ENCODE assay signal across 9 cellular contexts in genomic region chr3:40780341-40780800, GRCh38.
A peak's percentile ranks its signal among the peaks of the same experiment; 100 is the strongest.
DNase-seq lines count a peak whose midpoint lies in the region; ATAC-seq and TF ChIP-seq lines count a peak whose summit lies in the region.
"Had no signal": no experiment of that assay in that cellular context is flagged by ENCODE, and none has a peak within 500 bp of the region (broad histone marks: within the 10 kb centered on the region; RNA-seq: fewer than 3 reads in every experiment).

No MANE protein-coding gene starts in this region.

- DNase-seq in NCI-H187 treated with DMSO at 0.1 percent for 48 hours (lab: John Stamatoyannopoulos, UW): peak; percentile 1
- peak; percentile 87 for DNase-seq in coronary artery (ENCODE audit: low spot score)
- peak; percentile 72 to 92 for DNase-seq in lower leg skin (ENCODE audit: low spot score in 2 of 2)
- no peak for DNase-seq in activated T-helper 1 cell treated with anti-CD3 and anti-CD28 coated beads, Interleukin-12 subunit alpha, Interleukin-12 subunit beta, Interleukin-2, Interleukin-4 antibody, amounts not matched to agents 30 ng/mL and 10 ng/mL and 1 ng/mL, durations not matched to agents 14 hours and 24 hours and 36 hours (ENCODE audit: low spot score)
- DNase-seq in activated naive CD4-positive, alpha-beta T cell treated with anti-CD3 and anti-CD28 coated beads for 36 hours: no peak
- DNase-seq in SKM-1 (lab: John Stamatoyannopoulos, UW; ENCODE audit: unreplicated experiment): no peak

- H3K4me3 Mint-ChIP-seq in activated T-helper 1 cell treated with anti-CD3 and anti-CD28 coated beads, Interleukin-12 subunit alpha, Interleukin-12 subunit beta, Interleukin-2, Interleukin-4 antibody, amounts not matched to agents 30 ng/mL and 10 ng/mL and 1 ng/mL, durations not matched to agents 14 hours and 24 hours and 36 hours: no peak overlapping the region
- H3K4me3 Mint-ChIP-seq in activated naive CD4-positive, alpha-beta T cell treated with anti-CD3 and anti-CD28 coated beads for 36 hours: no peak overlapping the region

- peaks cover 5% of the 10 kb centered on the region for H3K27me3 Mint-ChIP-seq in activated T-helper 1 cell treated with anti-CD3 and anti-CD28 coated beads, Interleukin-12 subunit alpha, Interleukin-12 subunit beta, Interleukin-2, Interleukin-4 antibody, amounts not matched to agents 30 ng/mL and 10 ng/mL and 1 ng/mL, durations not matched to agents 14 hours and 24 hours and 36 hours (ENCODE audit: insufficient read depth)
- H3K27me3 Mint-ChIP-seq in activated naive CD4-positive, alpha-beta T cell treated with anti-CD3 and anti-CD28 coated beads for 36 hours (ENCODE audit: low read depth): peaks cover 15% of the 10 kb centered on the region

- H3K9me3 ChIP-seq in subcutaneous abdominal adipose tissue (ENCODE audit: control insufficient read depth in 5 of 5, low read length in 5 of 5): no peaks in the 10 kb centered on the region

- intact Hi-C loops in lower leg skin (cut with DNase I; ENCODE audit: low total_unique reads): no loop called here
- intact Hi-C loops in activated T-helper 1 cell treated with anti-CD3 and anti-CD28 coated beads, Interleukin-12 subunit alpha, Interleukin-12 subunit beta, Interleukin-2, Interleukin-4 antibody, amounts not matched to agents 30 ng/mL and 10 ng/mL and 1 ng/mL, durations not matched to agents 14 hours and 24 hours and 36 hours (cut with micrococcal nuclease): no loop called here
- intact Hi-C loops in activated naive CD4-positive, alpha-beta T cell treated with anti-CD3 and anti-CD28 coated beads for 36 hours (cut with micrococcal nuclease): no loop called here

- H3K4me1 Mint-ChIP-seq in activated T-helper 1 cell treated with anti-CD3 and anti-CD28 coated beads, Interleukin-12 subunit alpha, Interleukin-12 subunit beta, Interleukin-2, Interleukin-4 antibody, amounts not matched to agents 30 ng/mL and 10 ng/mL and 1 ng/mL, durations not matched to agents 14 hours and 24 hours and 36 hours (ENCODE audit: low read depth): no peaks in the 10 kb centered on the region
- no peaks in the 10 kb centered on the region for H3K4me1 Mint-ChIP-seq in activated naive CD4-positive, alpha-beta T cell treated with anti-CD3 and anti-CD28 coated beads for 36 hours (ENCODE audit: low read depth)

- H3K27ac Mint-ChIP-seq in activated T-helper 1 cell treated with anti-CD3 and anti-CD28 coated beads, Interleukin-12 subunit alpha, Interleukin-12 subunit beta, Interleukin-2, Interleukin-4 antibody, amounts not matched to agents 30 ng/mL and 10 ng/mL and 1 ng/mL, durations not matched to agents 14 hours and 24 hours and 36 hours: no peak overlapping the region
- H3K27ac Mint-ChIP-seq in activated naive CD4-positive, alpha-beta T cell treated with anti-CD3 and anti-CD28 coated beads for 36 hours: no peak overlapping the region

- no peak for TF ChIP-seq POLR2A in lower leg skin (IDR thresholded peaks at IDR 0.05)

- no peak for ATAC-seq in HG02970 (IDR thresholded peaks at IDR 0.05; ENCODE audit: low FRiP score, unreplicated experiment)

- H3K36me3 Mint-ChIP-seq in activated T-helper 1 cell treated with anti-CD3 and anti-CD28 coated beads, Interleukin-12 subunit alpha, Interleukin-12 subunit beta, Interleukin-2, Interleukin-4 antibody, amounts not matched to agents 30 ng/mL and 10 ng/mL and 1 ng/mL, durations not matched to agents 14 hours and 24 hours and 36 hours (ENCODE audit: low read depth): no peaks in the 10 kb centered on the region
- H3K36me3 Mint-ChIP-seq in activated naive CD4-positive, alpha-beta T cell treated with anti-CD3 and anti-CD28 coated beads for 36 hours (ENCODE audit: low read depth): no peaks in the 10 kb centered on the region

- H3K4me3 ChIP-seq in coronary artery: peak overlapping the region; percentile 60
- H3K4me3 ChIP-seq in lower leg skin (ENCODE audit: low read depth, poor library complexity, severe bottlenecking): no peak overlapping the region
- H3K4me3 ChIP-seq in subcutaneous abdominal adipose tissue (ENCODE audit: low read depth in 1 of 5, low read length in 5 of 5): peak overlapping the region; percentile 36 to 54 (median 41)

- H3K27me3 ChIP-seq in subcutaneous abdominal adipose tissue (ENCODE audit: control insufficient read depth in 5 of 5, insufficient read depth in 4 of 5, low read length in 5 of 5): peaks cover 0 to 3% (median 0%) of the 10 kb centered on the region in 5 donors

- H3K9me3 Mint-ChIP-seq in activated T-helper 1 cell treated with anti-CD3 and anti-CD28 coated beads, Interleukin-12 subunit alpha, Interleukin-12 subunit beta, Interleukin-2, Interleukin-4 antibody, amounts not matched to agents 30 ng/mL and 10 ng/mL and 1 ng/mL, durations not matched to agents 14 hours and 24 hours and 36 hours: no peaks in the 10 kb centered on the region
- H3K9me3 Mint-ChIP-seq in activated naive CD4-positive, alpha-beta T cell treated with anti-CD3 and anti-CD28 coated beads for 36 hours: no peaks in the 10 kb centered on the region

- H3K9ac ChIP-seq in subcutaneous abdominal adipose tissue (ENCODE audit: low read length in 5 of 5): peak overlapping the region in 3 of 5 donors; percentile 32 to 39 (median 35)
- H3K9ac ChIP-seq: KMS-11 had no signal

- 8% methylated on average over 13 of the region's 13 CpGs for WGBS in lower leg skin, 2 donors

- TF ChIP-seq CTCF in coronary artery (IDR thresholded peaks at IDR 0.05): no peak
- no peak for TF ChIP-seq CTCF in lower leg skin (IDR thresholded peaks at IDR 0.05)

- peaks cover 4 to 31% (median 24%) of the 10 kb centered on the region in 5 donors for H3K4me1 ChIP-seq in subcutaneous abdominal adipose tissue (ENCODE audit: control insufficient read depth in 5 of 5, insufficient read depth in 5 of 5, low read length in 5 of 5)

- CTCF ChIA-PET in activated naive CD4-positive, alpha-beta T cell treated with anti-CD3 and anti-CD28 coated beads for 36 hours (lab: Charles Lee): no interaction called here

- no peaks in the 10 kb centered on the region for H3K36me3 ChIP-seq in subcutaneous abdominal adipose tissue (ENCODE audit: control insufficient read depth in 5 of 5, insufficient read depth in 5 of 5, low read length in 5 of 5)

- H3K27ac ChIP-seq in coronary artery (peak overlapping the region; percentile 76 to 86), subcutaneous abdominal adipose tissue (ENCODE audit: low read depth, low read length) (peak overlapping the region; percentile 58)
- H3K27ac ChIP-seq: KMS-11 had no signal

Comparison
In these comparisons a context has a peak if more than half of its experiments do, and no peak if none do; other contexts are left out.
1. DNase-seq: peak in NCI-H187 treated with DMSO at 0.1 percent for 48 hours (single experiment), coronary artery (single experiment) and lower leg skin (2 of 2); none in activated T-helper 1 cell treated with anti-CD3 and anti-CD28 coated beads, Interleukin-12 subunit alpha, Interleukin-12 subunit beta, Interleukin-2, Interleukin-4 antibody, amounts not matched to agents 30 ng/mL and 10 ng/mL and 1 ng/mL, durations not matched to agents 14 hours and 24 hours and 36 hours (single experiment), activated naive CD4-positive, alpha-beta T cell treated with anti-CD3 and anti-CD28 coated beads for 36 hours (single experiment) and SKM-1 (single experiment).